ENCODE assay signal across 10 cellular contexts in genomic region chr6:30211306-30211705, GRCh38. TPM values are rescaled to one million over a fixed set of nuclear protein-coding genes. Genes with fewer than 3 reads are reported as not detected.
A peak's percentile ranks its signal among the peaks of the same experiment; 100 is the strongest.
DNase-seq lines count a peak whose midpoint lies in the region; ATAC-seq and TF ChIP-seq lines count a peak whose summit lies in the region.
"Had no signal": no experiment of that assay in that cellular context is flagged by ENCODE, and none has a peak within 500 bp of the region (broad histone marks: within the 10 kb centered on the region; RNA-seq: fewer than 3 reads in every experiment).

No MANE protein-coding gene starts in this region.

- peaks cover 87% of the 10 kb centered on the region for H3K4me1 ChIP-seq in BLaER1
- H3K4me1 ChIP-seq in muscle layer of duodenum (ENCODE audit: control insufficient read depth in 1 of 2, insufficient read depth in 2 of 2, low read length in 2 of 2): peaks cover 15 to 40% of the 10 kb centered on the region in 2 donors
- H3K4me1 ChIP-seq in left lung: peaks cover 34 to 68% of the 10 kb centered on the region in 2 donors

- H3K4me1 Mint-ChIP-seq in HFFc6 (ENCODE audit: low read depth): peaks cover 65% of the 10 kb centered on the region
- peaks cover 69% of the 10 kb centered on the region for H3K4me1 Mint-ChIP-seq in activated naive CD8-positive, alpha-beta T cell treated with anti-CD3 and anti-CD28 coated beads, Interleukin-2, amount 50 U/mL, for 24 hours

- peaks cover 65% of the 10 kb centered on the region for H4K20me1 ChIP-seq in BLaER1

- no peaks in the 10 kb centered on the region for H3K27me3 ChIP-seq in BLaER1
- no peaks in the 10 kb centered on the region for H3K27me3 ChIP-seq in muscle layer of duodenum (ENCODE audit: low read depth, low read length)
- no peaks in the 10 kb centered on the region for H3K27me3 ChIP-seq in left lung

- H3K9me3 Mint-ChIP-seq in HFFc6: no peaks in the 10 kb centered on the region
- H3K9me3 Mint-ChIP-seq in activated naive CD8-positive, alpha-beta T cell treated with anti-CD3 and anti-CD28 coated beads, Interleukin-2, amount 50 U/mL, for 24 hours: no peaks in the 10 kb centered on the region

- H3K27ac ChIP-seq in BLaER1 (no peak overlapping the region), muscle layer of duodenum (ENCODE audit: low read length) (no peak overlapping the region), left lung (no peak overlapping the region)

- H3K9me3 ChIP-seq in BLaER1 (no peaks in the 10 kb centered on the region), muscle layer of duodenum (ENCODE audit: control insufficient read depth in 1 of 2, low read length in 2 of 2) (no peaks in the 10 kb centered on the region), left lung (no peaks in the 10 kb centered on the region)

- no peaks in the 10 kb centered on the region for H3K36me3 Mint-ChIP-seq in HFFc6 (ENCODE audit: low read depth)
- H3K36me3 Mint-ChIP-seq in activated naive CD8-positive, alpha-beta T cell treated with anti-CD3 and anti-CD28 coated beads, Interleukin-2, amount 50 U/mL, for 24 hours (ENCODE audit: low read depth): peaks cover 24% of the 10 kb centered on the region

- H3K27me3 Mint-ChIP-seq in HFFc6 (ENCODE audit: insufficient read depth): peaks cover 3% of the 10 kb centered on the region; the same call in 1 of the 2 replicates
- peaks cover 2% of the 10 kb centered on the region for H3K27me3 Mint-ChIP-seq in activated naive CD8-positive, alpha-beta T cell treated with anti-CD3 and anti-CD28 coated beads, Interleukin-2, amount 50 U/mL, for 24 hours

- H3K4me3 ChIP-seq in BLaER1 (no peak overlapping the region), muscle layer of duodenum (ENCODE audit: low read depth in 1 of 2, low read length in 2 of 2) (peak overlapping the region; percentile 61 to 85), left lung (peak overlapping the region in 1 of 2 donors; percentile 80)

- TF ChIP-seq CTCF in HFFc6 (IDR thresholded peaks at IDR 0.05): no peak
- TF ChIP-seq CTCF in left lung (IDR thresholded peaks at IDR 0.05): no peak

- intact Hi-C loops in left lung (cut with DNase I): no loop called here

- peak overlapping the region; percentile 96 for H3K4me3 Mint-ChIP-seq in HFFc6
- H3K4me3 Mint-ChIP-seq in activated naive CD8-positive, alpha-beta T cell treated with anti-CD3 and anti-CD28 coated beads, Interleukin-2, amount 50 U/mL, for 24 hours: peak overlapping the region; percentile 92

- H3K36me3 ChIP-seq in BLaER1 (no peaks in the 10 kb centered on the region), muscle layer of duodenum (ENCODE audit: control insufficient read depth in 1 of 2, insufficient read depth in 2 of 2, low read length in 2 of 2) (no peaks in the 10 kb centered on the region), left lung (no peaks in the 10 kb centered on the region)

- DNase-seq in HFFc6 (no peak), left lung (no peak)
- no peak for DNase-seq in activated naive CD8-positive, alpha-beta T cell treated with anti-CD3 and anti-CD28 coated beads, Interleukin-2, amount 50 U/mL, for 24 hours
- no peak for DNase-seq in stimulated activated naive CD4-positive, alpha-beta T cell treated with Interleukin-2 at 50 U/mL for 16 hours (lab: John Stamatoyannopoulos, UW)

- H3K9ac ChIP-seq in BLaER1: no peak overlapping the region; the same call in 1 of the 2 replicates

- H3K4me2 ChIP-seq in BLaER1: peak overlapping the region; percentile 87

- H3K27ac Mint-ChIP-seq in HFFc6: peak overlapping the region; percentile 42; the same call in 1 of the 2 replicates
- H3K27ac Mint-ChIP-seq in activated naive CD8-positive, alpha-beta T cell treated with anti-CD3 and anti-CD28 coated beads, Interleukin-2, amount 50 U/mL, for 24 hours: peak overlapping the region; percentile 47

- ATAC-seq in activated naive CD8-positive, alpha-beta T cell treated with anti-CD3 and anti-CD28 coated beads, Interleukin-2, amount 50 U/mL, for 24 hours: no peak
- ATAC-seq in left lung: no peak
- no peak for ATAC-seq in HG02970 (IDR thresholded peaks at IDR 0.05; ENCODE audit: low FRiP score, unreplicated experiment)
- ATAC-seq in HG02642 (IDR thresholded peaks at IDR 0.05; ENCODE audit: poor library complexity, unreplicated experiment): no peak

RNA-seq across cellular contexts. Expression of gene TRIM26, which starts 1.9 kb away (rescaled TPM):
- 10 to 100 TPM; 29.4 to 34.4 (median 32.2) TPM for total RNA-seq in HFFc6 (2021; fragmentation: NEBNext Ultra II Directional; extraction: Animal tissue kit (Norgen Biotek cat#: 25700))
- total RNA-seq in left lung: 10 to 100 TPM; 40.0 to 51.3 TPM

RNA-seq across cellular contexts. Expression of gene TRIM15, which starts 48.0 kb away (rescaled TPM):
- not detected for total RNA-seq in HFFc6 (2021; fragmentation: NEBNext Ultra II Directional; extraction: Animal tissue kit (Norgen Biotek cat#: 25700))
- not detected for total RNA-seq in left lung
- total RNA-seq: dermis microvascular lymphatic vessel endothelial cell, NCI-H460 had no signal

RNA-seq across cellular contexts. Expression of gene TRIM10, which starts 50.3 kb away (rescaled TPM):
- total RNA-seq in HFFc6 (2021; fragmentation: NEBNext Ultra II Directional; extraction: Animal tissue kit (Norgen Biotek cat#: 25700)): not detected
- total RNA-seq in left lung: not detected
- total RNA-seq: dermis microvascular lymphatic vessel endothelial cell, NCI-H460 had no signal
